ENCODE assay signal across 25 cellular contexts in the genomic region with DNA sequence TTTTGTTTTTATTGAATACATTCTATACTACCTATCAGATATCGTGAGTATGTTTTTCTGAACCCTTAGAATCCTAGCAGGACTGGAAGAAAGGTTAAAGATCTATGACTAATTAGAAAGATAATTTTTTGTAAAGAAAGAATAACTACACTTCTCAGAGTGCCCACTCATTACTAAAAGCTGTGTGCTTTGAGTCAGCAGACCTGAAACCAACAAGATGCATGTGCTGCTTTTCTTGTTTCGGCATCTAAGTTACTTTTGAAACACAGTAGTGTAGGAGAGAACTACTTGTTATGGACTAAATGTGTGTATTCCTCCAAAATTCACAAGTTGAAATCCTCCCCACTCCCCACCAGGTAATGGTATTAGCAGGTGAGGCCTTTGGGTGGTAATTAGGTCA.
"Had no signal": no experiment of that assay in that cellular context is flagged by ENCODE, and none has a peak within 500 bp of the region (broad histone marks: within the 10 kb centered on the region; RNA-seq: fewer than 3 reads in every experiment).

No MANE protein-coding gene starts in this region.

- H3K27ac ChIP-seq: coronary artery, dorsolateral prefrontal cortex, epithelial cell of prostate, esophagus squamous epithelium, gastrocnemius medialis, heart right ventricle, left lung, lower lobe of right lung had no signal

- H3K36me3 ChIP-seq: esophagus squamous epithelium, gastrocnemius medialis, heart right ventricle, left lung, lower lobe of right lung had no signal

- H3K4me3 ChIP-seq: coronary artery, dorsolateral prefrontal cortex, esophagus squamous epithelium, gastrocnemius medialis, heart right ventricle, left lung, lower lobe of right lung had no signal

- H3K9me3 Mint-ChIP-seq: endodermal cell, mesothelial cell of epicardium had no signal

- H3K27me3 Mint-ChIP-seq: effector memory CD8-positive, alpha-beta T cell; naive thymus-derived CD4-positive, alpha-beta T cell had no signal

- H3K4me1 ChIP-seq: esophagus squamous epithelium, left lung, lower lobe of right lung had no signal

- H3K27me3 ChIP-seq: dorsolateral prefrontal cortex, esophagus squamous epithelium, gastrocnemius medialis, heart right ventricle, left lung had no signal

- H3K27ac Mint-ChIP-seq: effector memory CD8-positive, alpha-beta T cell; endodermal cell; mesothelial cell of epicardium; naive thymus-derived CD4-positive, alpha-beta T cell; natural killer cell had no signal

- DNase-seq: dermis blood vessel endothelial cell; dorsolateral prefrontal cortex; effector CD8-positive, alpha-beta T cell; effector memory CD8-positive, alpha-beta T cell; endodermal cell; erythroblast; esophagus squamous epithelium; foreskin fibroblast; foreskin melanocyte; gastrocnemius medialis; glutamatergic neuron; head of caudate nucleus; heart right ventricle; hippocampal formation; left cardiac atrium; left lung; left ventricle myocardium superior; lower lobe of right lung; mesenchymal stem cell; naive thymus-derived CD4-positive, alpha-beta T cell; natural killer cell had no signal

- H3K4me3 Mint-ChIP-seq: effector memory CD8-positive, alpha-beta T cell; endodermal cell; mesothelial cell of epicardium; naive thymus-derived CD4-positive, alpha-beta T cell; natural killer cell had no signal

- H3K4me1 Mint-ChIP-seq: naive thymus-derived CD4-positive, alpha-beta T cell; natural killer cell had no signal

- H3K36me3 Mint-ChIP-seq: mesothelial cell of epicardium; naive thymus-derived CD4-positive, alpha-beta T cell; natural killer cell had no signal

- ATAC-seq: effector memory CD8-positive, alpha-beta T cell; esophagus mucosa; gastrocnemius medialis; heart right ventricle; left cardiac atrium; left lung; left ventricle myocardium superior; lower lobe of right lung; naive thymus-derived CD4-positive, alpha-beta T cell; natural killer cell had no signal
